20 cellular contexts compared by ENCODE assay signal in the genomic region with DNA sequence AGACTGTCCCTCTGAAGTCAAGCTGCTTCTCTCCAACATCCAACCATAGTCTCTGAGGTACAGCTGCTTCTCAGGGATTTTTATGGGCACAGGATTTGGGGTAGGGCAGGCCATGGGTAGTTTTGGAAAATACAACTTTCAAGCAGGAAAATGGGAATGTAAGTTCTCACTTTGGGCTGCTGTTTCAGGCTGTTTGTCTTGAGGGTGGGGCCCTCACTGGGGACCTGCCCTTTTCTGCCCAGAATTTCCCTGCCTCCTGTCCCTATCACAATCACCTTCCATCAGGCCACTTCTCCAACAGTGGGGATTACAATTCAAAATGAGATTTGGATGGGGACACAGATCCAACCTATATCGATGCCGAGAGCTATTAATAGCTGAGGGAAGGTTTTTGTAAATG. TPM values are rescaled to one million over a fixed set of nuclear protein-coding genes. Genes with fewer than 3 reads are reported as not detected.
A peak's percentile ranks its signal among the peaks of the same experiment; 100 is the strongest.
DNase-seq lines count a peak whose midpoint lies in the region; ATAC-seq and TF ChIP-seq lines count a peak whose summit lies in the region.
"Had no signal": no experiment of that assay in that cellular context is flagged by ENCODE, and none has a peak within 500 bp of the region (broad histone marks: within the 10 kb centered on the region; RNA-seq: fewer than 3 reads in every experiment).

No MANE protein-coding gene starts in this region.

- H4K91ac ChIP-seq in neuronal stem cell (ENCODE audit: low read depth, low read length, poor library complexity) = no peak overlapping the region

- peaks cover 8 to 29% of the 10 kb centered on the region in 2 donors for H3K27me3 Mint-ChIP-seq in stimulated activated naive B cell treated with anti-CD40 and anti-IgM and Interleukin-4, amounts not matched to agents 10 μg/mL and 1 μg/mL and 100 μg/mL, for 72 hours

- no peaks in the 10 kb centered on the region for H3K79me1 ChIP-seq in neuronal stem cell (ENCODE audit: low read depth, low read length)

- DNase-seq in mucosa of descending colon = no peak
- DNase-seq in neuronal stem cell (ENCODE audit: low spot score) = no peak
- DNase-seq in stimulated activated naive B cell treated with anti-CD40 and anti-IgM and Interleukin-4, amounts not matched to agents 10 μg/mL and 1 μg/mL and 100 μg/mL, for 72 hours = no peak
- DNase-seq in aorta = no peak
- no peak for DNase-seq in stimulated activated CD4-positive, alpha-beta T cell treated with anti-CD3 and anti-CD28 coated beads, Interleukin-2, amount 100 ng/mL, for 24 hours
- DNase-seq in NCI-H2029 (lab: John Stamatoyannopoulos, UW) = no peak
- DNase-seq: Calu3; CD8-positive, alpha-beta T cell; DMS79 treated with DMSO at 0.1 percent for 48 hours; GF-D8; GM23248 had no signal

- no peak overlapping the region for H3K23ac ChIP-seq in neuronal stem cell (ENCODE audit: low read depth, low read length, poor library complexity)

- H3K4me2 ChIP-seq in neuronal stem cell (ENCODE audit: insufficient read depth, low read length, poor library complexity, severe bottlenecking) = no peak overlapping the region
- H3K4me2 ChIP-seq: A549, BLaER1 had no signal

- H3K4me1 Mint-ChIP-seq in stimulated activated naive B cell treated with anti-CD40 and anti-IgM and Interleukin-4, amounts not matched to agents 10 μg/mL and 1 μg/mL and 100 μg/mL, for 72 hours = peaks cover 2 to 10% of the 10 kb centered on the region in 2 donors
- H3K4me1 Mint-ChIP-seq: CD14-positive monocyte had no signal

- no peak overlapping the region for H2BK12ac ChIP-seq in neuronal stem cell (ENCODE audit: low read length)

- H3K18ac ChIP-seq in neuronal stem cell (ENCODE audit: low read length) = peak overlapping the region; percentile 42

- peak overlapping the region; percentile 25 for H3K27ac Mint-ChIP-seq in stimulated activated naive B cell treated with anti-CD40 and anti-IgM and Interleukin-4, amounts not matched to agents 10 μg/mL and 1 μg/mL and 100 μg/mL, for 72 hours
- H3K27ac Mint-ChIP-seq: CD14-positive monocyte; CD8-positive, alpha-beta T cell had no signal

- H2BK5ac ChIP-seq in neuronal stem cell (ENCODE audit: low read length) = peak overlapping the region; percentile 43

- TF ChIP-seq CTCF in HEK293 (tag by site-specific recombination; IDR thresholded peaks at IDR 0.05) = no peak
- no peak for TF ChIP-seq CTCF in mucosa of descending colon (IDR thresholded peaks at IDR 0.05)

- no peak overlapping the region for H3K9ac ChIP-seq in neuronal stem cell (ENCODE audit: low read depth, low read length, poor library complexity)
- H3K9ac ChIP-seq: BLaER1, GM23248 had no signal

- WGBS in neuronal stem cell (ENCODE audit: extremely low coverage in 2 of 2, insufficient read length in 2 of 2, insufficient replicate concordance in 1 of 2), 2 donors = no CpG with 5 or more reads among the region's 2 CpGs
- WGBS in aorta, 2 donors = 53 to 58% methylated on average over 2 of the region's 2 CpGs

- CTCF ChIA-PET in HEK293 (lab: Yijun Ruan, JAX) = interaction anchor here (0.9 kb wide), 1 partner anchor 160 kb away, joined by 3 read pairs; no protein-coding TSS in a partner anchor

- H3K36me3 Mint-ChIP-seq in stimulated activated naive B cell treated with anti-CD40 and anti-IgM and Interleukin-4, amounts not matched to agents 10 μg/mL and 1 μg/mL and 100 μg/mL, for 72 hours = no peaks in the 10 kb centered on the region
- H3K36me3 Mint-ChIP-seq: CD14-positive monocyte; CD8-positive, alpha-beta T cell had no signal

- H3K9me3 Mint-ChIP-seq in stimulated activated naive B cell treated with anti-CD40 and anti-IgM and Interleukin-4, amounts not matched to agents 10 μg/mL and 1 μg/mL and 100 μg/mL, for 72 hours = peaks cover 2 to 3% of the 10 kb centered on the region in 2 donors
- H3K9me3 Mint-ChIP-seq: CD8-positive, alpha-beta T cell had no signal

- peak overlapping the region; percentile 40 for H2AK5ac ChIP-seq in neuronal stem cell (ENCODE audit: low read depth, low read length)

- peak overlapping the region; percentile 37 for H2BK15ac ChIP-seq in neuronal stem cell (ENCODE audit: low read length)

- peak overlapping the region; percentile 32 for H2AFZ ChIP-seq in neuronal stem cell (ENCODE audit: low read length)
- H2AFZ ChIP-seq: GM23248 had no signal

- no peaks in the 10 kb centered on the region for H3K4me1 ChIP-seq in HEK293 (ENCODE audit: control insufficient read depth, insufficient read depth, low read length)
- H3K4me1 ChIP-seq in mucosa of descending colon (ENCODE audit: low read depth) = no peaks in the 10 kb centered on the region
- H3K4me1 ChIP-seq in neuronal stem cell (ENCODE audit: control insufficient read depth in 2 of 2, insufficient read depth in 1 of 2, low read depth in 1 of 2, low read length in 2 of 2) = peaks cover 6 to 14% of the 10 kb centered on the region in 2 donors
- H3K4me1 ChIP-seq in aorta (ENCODE audit: control insufficient read depth in 1 of 2, insufficient read depth in 2 of 2, low read length in 2 of 2) = no peaks in the 10 kb centered on the region
- H3K4me1 ChIP-seq: A549 had no signal

- no peak overlapping the region for H3K4ac ChIP-seq in neuronal stem cell (ENCODE audit: low read length)

- no peak overlapping the region for H3K4me3 Mint-ChIP-seq in stimulated activated naive B cell treated with anti-CD40 and anti-IgM and Interleukin-4, amounts not matched to agents 10 μg/mL and 1 μg/mL and 100 μg/mL, for 72 hours
- H3K4me3 Mint-ChIP-seq: CD14-positive monocyte; CD8-positive, alpha-beta T cell had no signal

- H3K27me3 ChIP-seq in neuronal stem cell (ENCODE audit: control insufficient read depth in 3 of 3, insufficient read depth in 3 of 3, low read depth in 1 of 3, low read length in 3 of 3) (no peaks in the 10 kb centered on the region), aorta (ENCODE audit: control insufficient read depth in 1 of 2, insufficient read depth in 2 of 2, low read length in 1 of 2) (no peaks in the 10 kb centered on the region)
- H3K27me3 ChIP-seq: BLaER1 had no signal

- H3K9me3 ChIP-seq in HEK293 (ENCODE audit: control insufficient read depth, insufficient read depth, low read depth, low read length) = no peaks in the 10 kb centered on the region
- H3K9me3 ChIP-seq in mucosa of descending colon = no peaks in the 10 kb centered on the region
- H3K9me3 ChIP-seq in neuronal stem cell (replicated peaks in 1 of 2; ENCODE audit: control insufficient read depth in 2 of 2, insufficient read depth in 1 of 2, low read depth in 1 of 2, low read length in 2 of 2) = peaks cover 2 to 4% of the 10 kb centered on the region in 2 donors
- H3K9me3 ChIP-seq in aorta (ENCODE audit: control insufficient read depth, low read length) = no peaks in the 10 kb centered on the region
- H3K9me3 ChIP-seq: A549, HAP-1 had no signal

- POLR2A ChIA-PET in HEK293 (lab: Yijun Ruan, JAX) = no interaction called here

- intact Hi-C loops in mucosa of descending colon (cut with DNase I, micrococcal nuclease) (no loop called here), aorta (cut with DNase I) (no loop called here)

- H3K14ac ChIP-seq in neuronal stem cell (ENCODE audit: low read length) = no peak overlapping the region

- H3K4me3 ChIP-seq in HEK293 (ENCODE audit: low read depth, low read length) (no peak overlapping the region), mucosa of descending colon (no peak overlapping the region), neuronal stem cell (ENCODE audit: low read length in 2 of 2) (no peak overlapping the region), aorta (ENCODE audit: low read length in 2 of 2) (no peak overlapping the region)
- H3K4me3 ChIP-seq: A549, BLaER1, GM23248, HAP-1 had no signal

- ATAC-seq in mucosa of descending colon (peak; percentile 51), aorta (ENCODE audit: low FRiP score) (no peak)
- no peak for ATAC-seq in stimulated activated naive B cell treated with anti-CD40 and anti-IgM and Interleukin-4, amounts not matched to agents 10 μg/mL and 1 μg/mL and 100 μg/mL, for 72 hours (replicated peaks)
- ATAC-seq: A549; CD8-positive, alpha-beta T cell had no signal

- no peak overlapping the region for H2BK120ac ChIP-seq in neuronal stem cell (ENCODE audit: low read depth, low read length)

- H3K36me3 ChIP-seq in HEK293 (ENCODE audit: control insufficient read depth in 2 of 2, insufficient read depth in 1 of 2, low read length in 2 of 2) = no peaks in the 10 kb centered on the region
- H3K36me3 ChIP-seq in mucosa of descending colon (ENCODE audit: low read depth) = no peaks in the 10 kb centered on the region
- peaks cover 0 to 2% of the 10 kb centered on the region in 2 donors for H3K36me3 ChIP-seq in neuronal stem cell (replicated peaks in 1 of 2; ENCODE audit: control insufficient read depth in 2 of 2, insufficient read depth in 2 of 2, low read length in 2 of 2)
- no peaks in the 10 kb centered on the region for H3K36me3 ChIP-seq in aorta (ENCODE audit: control insufficient read depth in 1 of 2, insufficient read depth in 2 of 2, low read length in 1 of 2)
- H3K36me3 ChIP-seq: BLaER1, HAP-1 had no signal

- H4K8ac ChIP-seq in neuronal stem cell (ENCODE audit: low read depth, low read length) = no peak overlapping the region

- no peak overlapping the region for H3K27ac ChIP-seq in HEK293 (ENCODE audit: extremely low read depth, low read depth, low read length)
- H3K27ac ChIP-seq in neuronal stem cell (replicated peaks; ENCODE audit: low read length) = no peak overlapping the region
- H3K27ac ChIP-seq in aorta (ENCODE audit: low read depth in 1 of 2, low read length in 2 of 2) = no peak overlapping the region
- H3K27ac ChIP-seq: 22Rv1, A549, BLaER1, GM23248, HL-60 had no signal

TF ChIP-seq in HEK293, 187 proteins besides CTCF, POLR2A, EP300 and RAD21 (continues in another document):
- TF ChIP-seq KLF1 (tag by site-specific recombination; IDR thresholded peaks at IDR 0.05) (peak; percentile 65), OSR2 (tag by site-specific recombination; IDR thresholded peaks at IDR 0.05) (no peak), REPIN1 (tag by site-specific recombination; IDR thresholded peaks at IDR 0.05; ENCODE audit: low read depth) (no peak)

RNA-seq across cellular contexts. Expression of a gene that starts 24.5 kb away (rescaled TPM):
- total RNA-seq in mucosa of descending colon (not detected), aorta (not detected)
- 0.03 TPM for polyA plus RNA-seq in neuronal stem cell (2013, experiment 1 of 2)
- polyA plus RNA-seq in neuronal stem cell (2013, experiment 2 of 2) = not detected
- not detected for polyA plus RNA-seq in aorta
- total RNA-seq: Calu3; CD8-positive, alpha-beta T cell; GM23248; H4; HT1080 had no signal
- polyA plus RNA-seq: A549, CD14-positive monocyte, GM23248 had no signal

RNA-seq across cellular contexts. Expression of a gene that starts 27.0 kb away (rescaled TPM):
- total RNA-seq in mucosa of descending colon (10 to 100 TPM; 19.1 to 28.9 (median 27.6) TPM), aorta (10 to 100 TPM; 11.7 to 13.7 TPM)
- polyA plus RNA-seq in neuronal stem cell (2013, experiment 1 of 2) = 44.8 TPM
- 42.4 TPM for polyA plus RNA-seq in neuronal stem cell (2013, experiment 2 of 2)
- 1 to 10 TPM; 3.8 to 5.6 TPM for polyA plus RNA-seq in aorta

RNA-seq across cellular contexts. Expression of a gene that starts 34.5 kb away (rescaled TPM):
- total RNA-seq in mucosa of descending colon = 1 to 10 TPM in 2 of 3 donors, under 1 TPM in 1; 0.22 to 2.6 (median 2.1) TPM
- 0.84 TPM for polyA plus RNA-seq in neuronal stem cell (2013, experiment 1 of 2)
- polyA plus RNA-seq in neuronal stem cell (2013, experiment 2 of 2) = 0.69 TPM
- 1 to 10 TPM in 1 of 2 donors, under 1 TPM in 1; 0.72 to 1.0 TPM for total RNA-seq in aorta
- 1 to 10 TPM in 1 of 2 donors, under 1 TPM in 1; 0.38 to 2.8 TPM for polyA plus RNA-seq in aorta
- total RNA-seq: Calu3; CD8-positive, alpha-beta T cell; GM23248; H4; HT1080 had no signal
- polyA plus RNA-seq: A549, CD14-positive monocyte, GM23248 had no signal
